In the genomic region with DNA sequence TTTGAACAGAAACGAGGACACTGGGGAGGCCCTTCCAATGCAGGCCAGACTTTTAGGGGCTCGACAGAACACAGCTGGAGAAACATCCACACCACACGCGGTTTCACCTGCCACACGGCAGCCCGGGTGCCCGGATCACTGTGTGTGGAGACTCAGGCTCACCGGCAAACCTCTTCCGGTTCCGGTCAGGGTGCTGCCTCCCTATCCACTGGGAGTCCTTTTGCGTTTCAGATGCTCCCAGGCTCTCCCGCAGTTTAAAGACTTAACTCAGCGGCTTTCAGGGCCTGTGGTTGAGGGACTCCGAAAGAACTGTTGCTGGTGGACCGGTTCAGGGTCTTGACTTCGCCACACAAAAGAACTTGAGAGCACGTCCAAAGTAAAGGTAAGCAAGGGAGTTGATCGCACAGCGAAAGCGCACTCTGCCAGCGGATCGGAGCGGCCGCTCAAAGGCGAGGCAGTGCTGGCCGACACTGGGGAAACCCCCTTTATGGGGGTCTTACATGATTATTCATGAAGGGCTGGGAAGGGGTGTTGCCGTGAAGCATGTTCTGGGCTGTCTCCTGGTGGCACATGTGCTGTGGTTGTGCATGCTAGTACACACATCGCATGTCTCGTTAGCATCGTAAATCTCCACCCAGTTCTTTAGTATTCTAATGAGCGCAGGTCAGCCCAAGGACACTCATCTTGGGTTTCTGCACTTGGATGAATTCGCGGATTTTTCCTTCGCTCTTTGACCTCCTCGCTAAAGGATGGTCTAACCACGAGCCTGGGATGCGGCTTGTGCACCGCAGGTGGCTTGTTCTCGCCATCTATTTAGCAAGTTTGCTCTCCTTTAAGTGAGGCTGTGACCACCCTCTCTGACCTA, we compare ENCODE assay signal across 8 cellular contexts.
DNase-seq lines count a peak whose midpoint lies in the region; ATAC-seq, FAIRE-seq and TF ChIP-seq lines count a peak whose summit lies in the region.

No MANE protein-coding gene starts in this region.

- FAIRE-seq in frontal cortex (lab: Jason Lieb, UNC) = no peak

- no peaks in the 10 kb centered on the region for H3K9me3 Mint-ChIP-seq in activated CD4-positive, alpha-beta memory T cell treated with anti-CD3 and anti-CD28 coated beads, Interleukin-2, amount 10 ng/mL, durations not matched to agents 7 days and 5 days

- H3K4me3 ChIP-seq in HL-60 (replicated peaks; ENCODE audit: insufficient read depth, low read length) (peak overlapping the region; percentile 15; the same call in 1 of the 2 replicates), fibroblast of pulmonary artery (replicated peaks; ENCODE audit: low read depth, low read length) (peak overlapping the region; percentile 25), skeletal muscle tissue (ENCODE audit: low read length in 3 of 3) (peak overlapping the region; percentile 29 to 61 (median 37)), HAP-1 (no peak overlapping the region)

- H3K36me3 ChIP-seq in skeletal muscle tissue (ENCODE audit: control insufficient read depth in 3 of 3, insufficient read depth in 3 of 3, low read length in 3 of 3) (no peaks in the 10 kb centered on the region), HAP-1 (replicated peaks) (no peaks in the 10 kb centered on the region)

- in situ Hi-C loops in HAP-1 (cut with MboI; ENCODE audit: low sequenced_read_pairs) = no loop called here

- TF ChIP-seq CTCF in HL-60 (IDR thresholded peaks at IDR 0.05; ENCODE audit: insufficient read depth, low read length) (no peak), fibroblast of pulmonary artery (IDR thresholded peaks at IDR 0.05; ENCODE audit: low read length, missing control alignments) (no peak)

- CTCF ChIA-PET in activated CD4-positive, alpha-beta memory T cell treated with anti-CD3 and anti-CD28 coated beads, Interleukin-2, amount 10 ng/mL, durations not matched to agents 7 days and 5 days (lab: Charles Lee) = interaction anchor here (0.7 to 1.8 kb wide), 11 partner anchors 14 to 1090 kb away, joined by 3 to 11 read pairs (median 4); a partner anchor contains a TSS

- H3K27me3 ChIP-seq in HL-60 (ENCODE audit: insufficient read depth, poor library complexity, severe bottlenecking) = no peaks in the 10 kb centered on the region
- H3K27me3 ChIP-seq in skeletal muscle tissue (ENCODE audit: control insufficient read depth in 3 of 3, insufficient read depth in 3 of 3, low read length in 3 of 3) = no peaks in the 10 kb centered on the region
- no peaks in the 10 kb centered on the region for H3K27me3 ChIP-seq in HAP-1 (ENCODE audit: low read depth)

- H3K27ac Mint-ChIP-seq in activated CD4-positive, alpha-beta memory T cell treated with anti-CD3 and anti-CD28 coated beads, Interleukin-2, amount 10 ng/mL, durations not matched to agents 7 days and 5 days = no peak overlapping the region

- H3K9me3 ChIP-seq in skeletal muscle tissue (ENCODE audit: control insufficient read depth in 3 of 3, low read length in 3 of 3) (no peaks in the 10 kb centered on the region), HAP-1 (no peaks in the 10 kb centered on the region)

- peaks cover 15% of the 10 kb centered on the region for H3K4me1 Mint-ChIP-seq in activated CD4-positive, alpha-beta memory T cell treated with anti-CD3 and anti-CD28 coated beads, Interleukin-2, amount 10 ng/mL, durations not matched to agents 7 days and 5 days

- H3K4me1 ChIP-seq in skeletal muscle tissue (ENCODE audit: control insufficient read depth in 3 of 3, insufficient read depth in 3 of 3, low read length in 3 of 3) (peaks cover 0 to 7% (median 0%) of the 10 kb centered on the region in 3 donors), HAP-1 (no peaks in the 10 kb centered on the region)

- H3K4me3 Mint-ChIP-seq in activated CD4-positive, alpha-beta memory T cell treated with anti-CD3 and anti-CD28 coated beads, Interleukin-2, amount 10 ng/mL, durations not matched to agents 7 days and 5 days = peak overlapping the region; percentile 18

- POLR2A ChIA-PET in activated CD4-positive, alpha-beta memory T cell treated with anti-CD3 and anti-CD28 coated beads, Interleukin-2, amount 10 ng/mL, durations not matched to agents 7 days and 5 days (lab: Charles Lee) = interaction anchor here (0.7 to 1.4 kb wide), 2 partner anchors 82 to 198 kb away, joined by 3 read pairs; no protein-coding TSS in a partner anchor

- DNase-seq in 8988T (peak; percentile 51), HL-60 (ENCODE audit: low read depth in 1 of 2, low spot score in 1 of 2) (peak in 1 of 2 experiments; percentile 86), fibroblast of pulmonary artery (ENCODE audit: low read depth) (peak; percentile 13), frontal cortex (ENCODE audit: low spot score in 2 of 2) (no peak), HAP-1 (ENCODE audit: low spot score in 2 of 2) (no peak)
- DNase-seq in activated CD4-positive, alpha-beta memory T cell treated with anti-CD3 and anti-CD28 coated beads, Interleukin-2, amount 10 ng/mL, durations not matched to agents 7 days and 5 days = peak; percentile 37

- H3K27ac ChIP-seq in HL-60 (replicated peaks) = peak overlapping the region; percentile 71
- H3K27ac ChIP-seq in skeletal muscle tissue (ENCODE audit: low read depth, low read length) = no peak overlapping the region

- ATAC-seq in GM19035 (IDR thresholded peaks at IDR 0.05; ENCODE audit: unreplicated experiment) = no peak

- no peaks in the 10 kb centered on the region for H3K27me3 Mint-ChIP-seq in activated CD4-positive, alpha-beta memory T cell treated with anti-CD3 and anti-CD28 coated beads, Interleukin-2, amount 10 ng/mL, durations not matched to agents 7 days and 5 days

- H3K36me3 Mint-ChIP-seq in activated CD4-positive, alpha-beta memory T cell treated with anti-CD3 and anti-CD28 coated beads, Interleukin-2, amount 10 ng/mL, durations not matched to agents 7 days and 5 days (ENCODE audit: low read depth) = no peaks in the 10 kb centered on the region

- peak overlapping the region in 2 of 3 donors; percentile 11 to 34 for H3K9ac ChIP-seq in skeletal muscle tissue (ENCODE audit: low read depth in 1 of 3, low read length in 3 of 3)

Comparison
In these comparisons a context has a peak if more than half of its experiments do, and no peak if none do; other contexts are left out.
1. DNase-seq: peak in 8988T (single experiment), activated CD4-positive, alpha-beta memory T cell treated with anti-CD3 and anti-CD28 coated beads, Interleukin-2, amount 10 ng/mL, durations not matched to agents 7 days and 5 days (single experiment) and fibroblast of pulmonary artery (single experiment); none in frontal cortex (0 of 2) and HAP-1 (0 of 2).